9 cellular contexts compared by ENCODE assay signal in the genomic region with DNA sequence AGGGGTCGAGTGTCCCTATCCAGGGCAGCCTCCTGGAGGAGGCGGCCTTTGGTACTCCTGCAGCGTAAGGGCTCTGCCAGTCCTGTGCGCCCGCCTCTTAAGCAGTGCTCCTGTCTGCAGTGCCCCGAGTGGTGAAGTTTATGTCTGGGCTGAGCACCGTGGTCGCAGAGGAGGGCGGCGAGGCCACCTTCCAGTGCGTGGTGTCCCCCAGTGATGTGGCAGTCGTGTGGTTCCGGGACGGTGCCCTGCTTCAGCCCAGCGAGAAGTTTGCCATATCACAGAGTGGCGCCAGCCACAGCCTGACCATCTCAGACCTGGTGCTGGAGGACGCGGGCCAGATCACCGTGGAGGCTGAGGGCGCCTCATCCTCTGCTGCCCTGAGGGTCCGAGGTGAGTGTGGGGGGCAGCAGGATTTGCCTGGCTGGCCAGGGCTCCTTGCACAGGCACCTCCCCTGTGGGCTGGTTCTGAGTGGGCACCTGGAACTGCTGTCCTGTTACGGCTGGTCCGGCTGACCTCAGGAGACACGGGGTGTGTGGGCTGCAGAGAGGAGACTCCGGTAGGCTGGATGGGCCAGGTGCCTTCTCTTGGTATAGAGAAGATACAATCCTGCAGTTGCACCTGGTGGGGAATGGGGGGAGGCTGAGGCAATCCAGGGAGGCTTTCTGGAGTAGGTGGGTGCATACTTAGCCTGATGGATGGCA.
DNase-seq lines count a peak whose midpoint lies in the region; ATAC-seq, FAIRE-seq and TF ChIP-seq lines count a peak whose summit lies in the region.
"Had no signal": no experiment of that assay in that cellular context is flagged by ENCODE, and none has a peak within 500 bp of the region (broad histone marks: within the 10 kb centered on the region; RNA-seq: fewer than 3 reads in every experiment).

No MANE protein-coding gene starts in this region.

- no peak overlapping the region for H2AFZ ChIP-seq in DND-41 (ENCODE audit: low read depth, low read length)

- TF ChIP-seq EP300 in esophagus muscularis mucosa (IDR thresholded peaks at IDR 0.05): no peak

- peaks cover 12 to 21% (median 12%) of the 10 kb centered on the region in 3 donors for H3K4me1 Mint-ChIP-seq in T-cell

- ATAC-seq in DND-41 (ENCODE audit: insufficient read depth, low read depth) (no peak), T-cell (replicated peaks in 1 of 4) (no peak), GM21367 (IDR thresholded peaks at IDR 0.05; ENCODE audit: unreplicated experiment) (no peak)

- peak; percentile 12 for TF ChIP-seq CTCF in DND-41 (IDR thresholded peaks at IDR 0.05; ENCODE audit: borderline replicate concordance, extremely low read depth, low read length, poor library complexity, severe bottlenecking)
- TF ChIP-seq CTCF in esophagus muscularis mucosa (IDR thresholded peaks at IDR 0.05): no peak
- no peak for TF ChIP-seq CTCF in kidney (IDR thresholded peaks at IDR 0.05; ENCODE audit: borderline replicate concordance, extremely low read depth, insufficient read depth)

- POLR2A ChIA-PET in T-cell (lab: Charles Lee): no interaction called here

- H3K36me3 Mint-ChIP-seq in T-cell: no peaks in the 10 kb centered on the region

- H3K9ac ChIP-seq in DND-41 (ENCODE audit: low read depth, low read length): no peak overlapping the region
- H3K9ac ChIP-seq in rectal smooth muscle tissue (ENCODE audit: low read length): no peak overlapping the region
- H3K9ac ChIP-seq in kidney (ENCODE audit: low read length in 2 of 2): no peak overlapping the region

- H3K36me3 ChIP-seq in DND-41 (ENCODE audit: insufficient read depth, low read length) (peaks cover 51% of the 10 kb centered on the region), esophagus muscularis mucosa (peaks cover 0 to 79% (median 17%) of the 10 kb centered on the region in 4 donors), rectal smooth muscle tissue (ENCODE audit: control insufficient read depth, insufficient read depth, low read length) (no peaks in the 10 kb centered on the region), kidney (ENCODE audit: control insufficient read depth in 1 of 2, insufficient read depth in 2 of 2, low read length in 2 of 2) (no peaks in the 10 kb centered on the region)
- H3K36me3 ChIP-seq: thyroid gland had no signal

- H3K27ac Mint-ChIP-seq in T-cell: peak overlapping the region; percentile 49

- H3K4me3 Mint-ChIP-seq in T-cell: peak overlapping the region; percentile 78 to 83 (median 78)

- H3K4me1 ChIP-seq in DND-41 (ENCODE audit: insufficient read depth, low read length) (no peaks in the 10 kb centered on the region), esophagus muscularis mucosa (peaks cover 9 to 32% (median 21%) of the 10 kb centered on the region in 4 donors), rectal smooth muscle tissue (ENCODE audit: control insufficient read depth, insufficient read depth, low read length) (peaks cover 6% of the 10 kb centered on the region), kidney (ENCODE audit: control insufficient read depth in 1 of 2, insufficient read depth in 1 of 2, low read depth in 1 of 2, low read length in 2 of 2) (peaks cover 7% of the 10 kb centered on the region in 2 donors)

- no peak for FAIRE-seq in kidney (lab: Jason Lieb, UNC)

- intact Hi-C loops in esophagus muscularis mucosa (cut with DNase I): loop anchor here (5.0 to 10.0 kb wide), 2 partner anchors 130 to 147 kb away; a partner anchor contains a TSS
- intact Hi-C loops in kidney (cut with DNase I): no loop called here

- no peaks in the 10 kb centered on the region for H3K9me3 ChIP-seq in DND-41 (ENCODE audit: insufficient read depth, low read length, severe bottlenecking)
- H3K9me3 ChIP-seq in esophagus muscularis mucosa: no peaks in the 10 kb centered on the region
- no peaks in the 10 kb centered on the region for H3K9me3 ChIP-seq in kidney (ENCODE audit: control insufficient read depth in 1 of 2, low read length in 2 of 2)
- H3K9me3 ChIP-seq: thyroid gland had no signal

- 93% methylated on average over 22 of the region's 25 CpGs for WGBS in esophagus muscularis mucosa

- H3K27me3 Mint-ChIP-seq in T-cell: no peaks in the 10 kb centered on the region

- H3K27ac ChIP-seq in DND-41 (ENCODE audit: low read length) (no peak overlapping the region), esophagus muscularis mucosa (replicated peaks in 1 of 4) (peak overlapping the region in 1 of 4 donors; percentile 83), rectal smooth muscle tissue (ENCODE audit: low read depth, low read length) (no peak overlapping the region), kidney (ENCODE audit: low read depth in 2 of 2, low read length in 2 of 2) (no peak overlapping the region)

- H4K20me1 ChIP-seq in DND-41 (ENCODE audit: insufficient read depth, low read length): 0 out of 2 replicates have a peak, but pooled peaks cover 3% of the 10 kb centered on the region

- DNase-seq in DND-41 (no peak), T-cell (peak in 1 of 34 experiments; percentile 13), esophagus muscularis mucosa (ENCODE audit: extremely low spot score) (no peak), GDM1 (lab: John Stamatoyannopoulos, UW) (no peak), kidney (no peak)
- no peak for DNase-seq in stimulated activated CD4-positive, alpha-beta T cell treated with anti-CD3 and anti-CD28 coated beads, Interleukin-2, amount 100 ng/mL, for 48 hours
- DNase-seq: thyroid gland had no signal

- H3K27me3 ChIP-seq in DND-41 (ENCODE audit: insufficient read depth, low read length, poor library complexity): no peaks in the 10 kb centered on the region
- no peaks in the 10 kb centered on the region for H3K27me3 ChIP-seq in esophagus muscularis mucosa
- peaks cover 3% of the 10 kb centered on the region for H3K27me3 ChIP-seq in rectal smooth muscle tissue (ENCODE audit: control insufficient read depth, insufficient read depth, low read length)
- H3K27me3 ChIP-seq: thyroid gland had no signal

- CTCF ChIA-PET in T-cell (lab: Charles Lee): no interaction called here

- no peak for TF ChIP-seq POLR2A in esophagus muscularis mucosa (IDR thresholded peaks at IDR 0.05; ENCODE audit: low read depth)

- H3K4me2 ChIP-seq in DND-41 (ENCODE audit: insufficient read depth, low read length): no peak overlapping the region

- H3K9me3 Mint-ChIP-seq in T-cell: no peaks in the 10 kb centered on the region

- no peaks in the 10 kb centered on the region for H3K79me2 ChIP-seq in DND-41 (ENCODE audit: insufficient read depth, low read length)

- H3K4me3 ChIP-seq in DND-41 (ENCODE audit: low read depth in 1 of 2, low read length in 2 of 2) (no peak overlapping the region), esophagus muscularis mucosa (peak overlapping the region; percentile 60 to 86 (median 68)), rectal smooth muscle tissue (ENCODE audit: low read length) (peak overlapping the region; percentile 82), kidney (ENCODE audit: low read length in 2 of 2) (peak overlapping the region in 1 of 2 donors; percentile 63)

Comparison
In these comparisons a context has a peak if more than half of its experiments do, and no peak if none do; other contexts are left out.
1. H3K4me3 ChIP-seq: peak in esophagus muscularis mucosa (4 of 4) and rectal smooth muscle tissue (single experiment); none in DND-41 (0 of 2).